ENCODE assay signal across 8 cellular contexts in genomic region chr6:44253307-44254101, GRCh38. TPM values are rescaled to one million over a fixed set of nuclear protein-coding genes. Genes with fewer than 3 reads are reported as not detected.
A peak's percentile ranks its signal among the peaks of the same experiment; 100 is the strongest.
DNase-seq lines count a peak whose midpoint lies in the region; ATAC-seq and TF ChIP-seq lines count a peak whose summit lies in the region.

No MANE protein-coding gene starts in this region.

- H3K27me3 Mint-ChIP-seq in activated T-helper 2 cell treated with anti-CD3 and anti-CD28 coated beads, Interferon-gamma antibody, Interleukin-2, Interleukin-4, amounts not matched to agents 10 μg/mL and 5 μg/mL and 100 μg/mL, durations not matched to agents 14 hours and 24 hours and 36 hours (ENCODE audit: low read depth): no peaks in the 10 kb centered on the region

- H3K27ac ChIP-seq in left ventricle myocardium inferior (replicated peaks) (peak overlapping the region; percentile 15), stomach (no peak overlapping the region)

- H3K4me3 ChIP-seq in left ventricle myocardium inferior: no peak overlapping the region
- no peak overlapping the region for H3K4me3 ChIP-seq in kidney epithelial cell (ENCODE audit: low read depth, low read length)
- no peak overlapping the region for H3K4me3 ChIP-seq in stomach

- H3K9me3 Mint-ChIP-seq in activated T-helper 2 cell treated with anti-CD3 and anti-CD28 coated beads, Interferon-gamma antibody, Interleukin-2, Interleukin-4, amounts not matched to agents 10 μg/mL and 5 μg/mL and 100 μg/mL, durations not matched to agents 14 hours and 24 hours and 36 hours: no peaks in the 10 kb centered on the region

- H3K4me1 ChIP-seq in left ventricle myocardium inferior (peaks cover 92% of the 10 kb centered on the region), stomach (peaks cover 50 to 91% (median 78%) of the 10 kb centered on the region in 4 donors)

- peaks cover 76% of the 10 kb centered on the region for H3K36me3 ChIP-seq in left ventricle myocardium inferior
- peaks cover 18% of the 10 kb centered on the region for H3K36me3 ChIP-seq in kidney epithelial cell (ENCODE audit: control insufficient read depth, insufficient read depth, low read length)
- H3K36me3 ChIP-seq in stomach: peaks cover 70 to 77% (median 73%) of the 10 kb centered on the region in 4 donors

- 55 to 62% (median 60%) methylated on average over 10 of the region's 10 CpGs for WGBS in stomach, 5 donors

- no peaks in the 10 kb centered on the region for H3K9me3 ChIP-seq in left ventricle myocardium inferior (replicated peaks)
- no peaks in the 10 kb centered on the region for H3K9me3 ChIP-seq in stomach

- H3K4me1 Mint-ChIP-seq in activated T-helper 2 cell treated with anti-CD3 and anti-CD28 coated beads, Interferon-gamma antibody, Interleukin-2, Interleukin-4, amounts not matched to agents 10 μg/mL and 5 μg/mL and 100 μg/mL, durations not matched to agents 14 hours and 24 hours and 36 hours (ENCODE audit: low read depth): peaks cover 64% of the 10 kb centered on the region

- H3K4me3 Mint-ChIP-seq in activated T-helper 2 cell treated with anti-CD3 and anti-CD28 coated beads, Interferon-gamma antibody, Interleukin-2, Interleukin-4, amounts not matched to agents 10 μg/mL and 5 μg/mL and 100 μg/mL, durations not matched to agents 14 hours and 24 hours and 36 hours (ENCODE audit: low read depth): peak overlapping the region; percentile 23

- H3K36me3 Mint-ChIP-seq in activated T-helper 2 cell treated with anti-CD3 and anti-CD28 coated beads, Interferon-gamma antibody, Interleukin-2, Interleukin-4, amounts not matched to agents 10 μg/mL and 5 μg/mL and 100 μg/mL, durations not matched to agents 14 hours and 24 hours and 36 hours (ENCODE audit: low read depth): peaks cover 86% of the 10 kb centered on the region

- ATAC-seq in left ventricle myocardium superior (no peak), GM21390 (IDR thresholded peaks at IDR 0.05; ENCODE audit: unreplicated experiment) (no peak), GM21360 (IDR thresholded peaks at IDR 0.05; ENCODE audit: unreplicated experiment) (no peak)

- no peak for TF ChIP-seq EP300 in stomach (IDR thresholded peaks at IDR 0.05)

- TF ChIP-seq CTCF in left ventricle myocardium inferior (IDR thresholded peaks at IDR 0.05; ENCODE audit: borderline replicate concordance) (peak; percentile 56), kidney epithelial cell (IDR thresholded peaks at IDR 0.05; ENCODE audit: insufficient read depth, low read length, poor library complexity, severe bottlenecking) (peak; percentile 61), stomach (IDR thresholded peaks at IDR 0.05) (peak in 4 of 7 experiments; percentile 8 to 39 (median 29))

- no peaks in the 10 kb centered on the region for H3K27me3 ChIP-seq in left ventricle myocardium inferior (ENCODE audit: low read depth)
- H3K27me3 ChIP-seq in kidney epithelial cell (ENCODE audit: control insufficient read depth, insufficient read depth, low read length): no peaks in the 10 kb centered on the region
- no peaks in the 10 kb centered on the region for H3K27me3 ChIP-seq in stomach

- no peak for TF ChIP-seq POLR2A in stomach (IDR thresholded peaks at IDR 0.05)

- peak overlapping the region; percentile 55 for H3K27ac Mint-ChIP-seq in activated T-helper 2 cell treated with anti-CD3 and anti-CD28 coated beads, Interferon-gamma antibody, Interleukin-2, Interleukin-4, amounts not matched to agents 10 μg/mL and 5 μg/mL and 100 μg/mL, durations not matched to agents 14 hours and 24 hours and 36 hours

- intact Hi-C loops in left ventricle myocardium inferior (cut with micrococcal nuclease): no loop called here
- intact Hi-C loops in left ventricle myocardium superior (cut with micrococcal nuclease): no loop called here
- intact Hi-C loops in activated T-helper 2 cell treated with anti-CD3 and anti-CD28 coated beads, Interferon-gamma antibody, Interleukin-2, Interleukin-4, amounts not matched to agents 10 μg/mL and 5 μg/mL and 100 μg/mL, durations not matched to agents 14 hours and 24 hours and 36 hours (cut with micrococcal nuclease): no loop called here
- intact Hi-C loops in stomach (cut with DNase I; ENCODE audit: low total_unique reads): no loop called here

- DNase-seq in left ventricle myocardium inferior (no peak), left ventricle myocardium superior (no peak), NOMO-1 treated with dmso at 0.1 percent for 144 hours (lab: John Stamatoyannopoulos, UW; ENCODE audit: unreplicated experiment) (peak; percentile 17), kidney epithelial cell (ENCODE audit: low read depth) (no peak), stomach (peak; percentile 66)
- peak; percentile 49 for DNase-seq in activated T-helper 2 cell treated with anti-CD3 and anti-CD28 coated beads, Interferon-gamma antibody, Interleukin-2, Interleukin-4, amounts not matched to agents 10 μg/mL and 5 μg/mL and 100 μg/mL, durations not matched to agents 14 hours and 24 hours and 36 hours (ENCODE audit: low spot score)

RNA-seq across cellular contexts. Expression of gene SLC35B2, which starts 3.8 kb away (rescaled TPM):
- total RNA-seq in left ventricle myocardium inferior (20.2 TPM), left ventricle myocardium superior (20.0 TPM), kidney epithelial cell (67.3 and 78.2 TPM in 2 replicates), stomach (10 to 100 TPM in 4 of 5 donors, 1 to 10 TPM in 1; 1.4 to 60.1 (median 27.0) TPM)
- total RNA-seq in activated T-helper 2 cell treated with anti-CD3 and anti-CD28 coated beads, Interferon-gamma antibody, Interleukin-2, Interleukin-4, amounts not matched to agents 10 μg/mL and 5 μg/mL and 100 μg/mL, durations not matched to agents 14 hours and 24 hours and 36 hours: 27.6 and 29.6 TPM in 2 replicates
- polyA plus RNA-seq in stomach: 10 to 100 TPM in 2 of 3 donors, 1 to 10 TPM in 1; 7.3 to 17.2 (median 16.6) TPM

RNA-seq across cellular contexts. Expression of gene HSP90AB1, which starts 6.6 kb away (rescaled TPM):
- 786 TPM for total RNA-seq in left ventricle myocardium inferior
- total RNA-seq in left ventricle myocardium superior: 873 TPM
- 2,402 and 2,404 TPM in 2 replicates for total RNA-seq in activated T-helper 2 cell treated with anti-CD3 and anti-CD28 coated beads, Interferon-gamma antibody, Interleukin-2, Interleukin-4, amounts not matched to agents 10 μg/mL and 5 μg/mL and 100 μg/mL, durations not matched to agents 14 hours and 24 hours and 36 hours
- 1,065 and 1,294 TPM in 2 replicates for total RNA-seq in kidney epithelial cell
- 100 to 1,000 TPM; 168 to 414 (median 370) TPM for total RNA-seq in stomach
- polyA plus RNA-seq in stomach: 100 to 1,000 TPM; 267 to 549 (median 348) TPM

RNA-seq across cellular contexts. Expression of gene NFKBIE, which starts 11.8 kb away (rescaled TPM):
- total RNA-seq in left ventricle myocardium inferior (2.1 TPM), left ventricle myocardium superior (3.1 TPM), kidney epithelial cell (46.3 and 61.5 TPM in 2 replicates), stomach (10 to 100 TPM in 1 of 5 donors, 1 to 10 TPM in 1, under 1 TPM in 1, not detected in 2; 0.89 to 23.5 (median 3.5) TPM)
- total RNA-seq in activated T-helper 2 cell treated with anti-CD3 and anti-CD28 coated beads, Interferon-gamma antibody, Interleukin-2, Interleukin-4, amounts not matched to agents 10 μg/mL and 5 μg/mL and 100 μg/mL, durations not matched to agents 14 hours and 24 hours and 36 hours: 23.8 and 25.1 TPM in 2 replicates
- polyA plus RNA-seq in stomach: 10 to 100 TPM in 2 of 3 donors, 1 to 10 TPM in 1; 9.9 to 14.2 (median 10.6) TPM

RNA-seq across cellular contexts. Expression of gene TMEM151B, which starts 16.7 kb away (rescaled TPM):
- not detected for total RNA-seq in left ventricle myocardium inferior
- total RNA-seq in left ventricle myocardium superior: not detected
- 0.05 TPM in 1 of 2 replicates, not detected in the other for total RNA-seq in activated T-helper 2 cell treated with anti-CD3 and anti-CD28 coated beads, Interferon-gamma antibody, Interleukin-2, Interleukin-4, amounts not matched to agents 10 μg/mL and 5 μg/mL and 100 μg/mL, durations not matched to agents 14 hours and 24 hours and 36 hours
- 0.13 and 0.21 TPM in 2 replicates for total RNA-seq in kidney epithelial cell
- under 1 TPM in 2 of 5 donors, not detected in 3; 0.18 to 0.29 TPM for total RNA-seq in stomach
- polyA plus RNA-seq in stomach: under 1 TPM in 2 of 3 donors, not detected in 1; 0.12 to 0.28 TPM

RNA-seq across cellular contexts. Expression of gene SLC29A1, which starts 30.1 kb away (rescaled TPM):
- total RNA-seq in left ventricle myocardium inferior: 154 TPM
- total RNA-seq in left ventricle myocardium superior: 217 TPM
- total RNA-seq in activated T-helper 2 cell treated with anti-CD3 and anti-CD28 coated beads, Interferon-gamma antibody, Interleukin-2, Interleukin-4, amounts not matched to agents 10 μg/mL and 5 μg/mL and 100 μg/mL, durations not matched to agents 14 hours and 24 hours and 36 hours: 125 and 134 TPM in 2 replicates
- total RNA-seq in kidney epithelial cell: 36.1 and 43.9 TPM in 2 replicates
- 100 to 1,000 TPM in 2 of 5 donors, 10 to 100 TPM in 3; 26.4 to 217 (median 77.4) TPM for total RNA-seq in stomach
- polyA plus RNA-seq in stomach: 10 to 100 TPM; 22.6 to 33.5 (median 29.0) TPM

Comparison
In these comparisons a context has a peak if more than half of its experiments do, and no peak if none do; other contexts are left out.
1. DNase-seq: peak in NOMO-1 treated with dmso at 0.1 percent for 144 hours (single experiment), activated T-helper 2 cell treated with anti-CD3 and anti-CD28 coated beads, Interferon-gamma antibody, Interleukin-2, Interleukin-4, amounts not matched to agents 10 μg/mL and 5 μg/mL and 100 μg/mL, durations not matched to agents 14 hours and 24 hours and 36 hours (single experiment) and stomach (single experiment); none in left ventricle myocardium inferior (single experiment), left ventricle myocardium superior (single experiment) and kidney epithelial cell (single experiment).
2. Peak in every context shown above with its lines, with median percentiles within 50 percentile points of each other: CTCF ChIP-seq.